In the genomic region with DNA sequence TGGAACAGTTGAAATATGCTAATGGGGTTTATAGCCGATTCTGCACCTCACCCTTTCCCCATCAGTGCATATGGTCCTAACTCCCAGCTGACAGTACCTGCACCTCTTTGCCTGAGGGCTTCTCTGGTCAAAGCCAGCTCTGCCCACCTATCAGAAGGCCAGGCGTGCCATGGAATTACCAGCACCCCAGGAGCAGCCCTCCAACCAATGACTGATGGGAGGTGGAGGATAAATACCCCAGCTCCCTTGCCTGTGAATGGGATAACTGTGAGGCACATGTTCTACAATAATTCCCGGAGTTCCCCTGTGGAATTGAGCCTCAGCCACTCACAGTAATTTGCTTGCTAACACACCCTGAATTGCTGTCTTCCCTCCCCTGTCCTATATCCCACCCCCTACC, we compare ENCODE assay signal across 3 cellular contexts.
"Had no signal": no experiment of that assay in that cellular context is flagged by ENCODE, and none has a peak within 500 bp of the region (broad histone marks: within the 10 kb centered on the region; RNA-seq: fewer than 3 reads in every experiment).

No MANE protein-coding gene starts in this region.

- H3K4me3 ChIP-seq: GM12878 had no signal

- ATAC-seq: GM12878 had no signal

- DNase-seq: GDM1, GF-D8 had no signal
